In the genomic region with DNA sequence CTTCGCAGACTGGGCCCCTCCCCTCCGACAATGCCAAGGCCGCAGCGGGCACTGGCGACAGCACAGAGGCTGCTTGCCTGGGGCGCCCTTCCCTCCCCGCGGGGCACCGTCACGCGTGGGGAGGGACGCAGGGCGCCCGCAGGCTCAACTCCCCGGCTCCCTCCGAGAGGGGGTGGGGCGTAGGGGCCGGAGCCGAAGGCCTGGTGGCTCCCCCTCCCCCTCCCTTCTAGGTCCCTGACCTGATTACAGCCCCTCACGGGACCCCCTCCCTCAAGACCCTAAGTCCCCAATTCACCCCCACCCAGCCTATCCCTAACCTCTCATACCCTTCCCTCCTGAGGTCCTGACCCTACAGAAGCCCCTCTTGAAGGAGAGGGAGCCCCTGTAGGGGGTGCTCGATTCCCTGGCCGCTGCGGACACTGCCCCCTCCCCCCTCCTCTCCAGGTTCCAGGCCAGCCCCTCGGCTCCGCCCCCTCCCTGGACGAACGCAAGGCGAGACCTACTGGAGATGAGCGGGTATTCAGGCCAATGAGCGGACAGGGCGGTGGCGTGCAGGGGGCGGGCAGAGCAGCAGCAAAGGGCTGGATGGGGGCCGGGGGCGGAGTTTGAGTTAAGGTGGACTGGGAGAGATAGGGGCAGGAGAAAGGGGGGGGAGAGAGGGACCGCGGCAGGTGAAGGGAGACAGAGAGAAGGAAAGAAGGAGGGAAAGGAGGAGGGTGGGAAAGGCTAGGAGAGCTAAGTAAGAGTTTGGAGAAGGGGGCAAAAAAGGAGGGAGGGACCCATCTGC, we compare ENCODE assay signal across 8 cellular contexts. TPM values are rescaled to one million over a fixed set of nuclear protein-coding genes. Genes with fewer than 3 reads are reported as not detected.
DNase-seq lines count a peak whose midpoint lies in the region; ATAC-seq and TF ChIP-seq lines count a peak whose summit lies in the region.

No MANE protein-coding gene starts in this region.

- H3K27me3 Mint-ChIP-seq in GM23338 (ENCODE audit: insufficient read depth, low read depth, poor library complexity) (peaks cover 21% of the 10 kb centered on the region), nephron (ENCODE audit: low read depth) (no peaks in the 10 kb centered on the region)

- TF ChIP-seq POLR2A in Raji (IDR thresholded peaks at IDR 0.05; ENCODE audit: insufficient read depth, low read depth, low read length) = peak; percentile 12; the same call in 1 of the 2 replicates

- peak overlapping the region; percentile 83 for H3K27ac Mint-ChIP-seq in GM23338
- H3K27ac Mint-ChIP-seq in nephron = peak overlapping the region; percentile 75 to 98 (median 83)

- no peaks in the 10 kb centered on the region for H3K9me3 Mint-ChIP-seq in GM23338
- no peaks in the 10 kb centered on the region for H3K9me3 Mint-ChIP-seq in nephron

- no peaks in the 10 kb centered on the region; the same call in 1 of the 2 replicates for H4K20me1 ChIP-seq in GM23338 (replicated peaks; ENCODE audit: insufficient read depth)

- H3K4me2 ChIP-seq in GM23338 = peak overlapping the region; percentile 90

- H3K9me2 ChIP-seq in GM23338 (ENCODE audit: insufficient read depth) = no peaks in the 10 kb centered on the region

- H3K4me1 Mint-ChIP-seq in GM23338 (peaks cover 40% of the 10 kb centered on the region), nephron (peaks cover 28% of the 10 kb centered on the region)

- no peaks in the 10 kb centered on the region for H3K36me3 ChIP-seq in GM23338 (ENCODE audit: insufficient read depth)

- H3F3A ChIP-seq in GM23338 (replicated peaks; ENCODE audit: low read depth) = peaks cover 16% of the 10 kb centered on the region

- H3K27me3 ChIP-seq in GM23338 (ENCODE audit: insufficient read depth) = no peaks in the 10 kb centered on the region

- H3K4me1 ChIP-seq in GM23338 (ENCODE audit: insufficient read depth) = peaks cover 18% of the 10 kb centered on the region

- H2AFZ ChIP-seq in GM23338 = no peak overlapping the region

- peak overlapping the region; percentile 95 for H3K27ac ChIP-seq in GM23338 (ENCODE audit: low read depth)

- DNase-seq in DMS79 treated with DMSO at 0.1 percent for 48 hours (lab: John Stamatoyannopoulos, UW) (peak; percentile 97), GM23338 (ENCODE audit: low spot score) (peak; percentile 100), M059J (ENCODE audit: low read depth) (peak; percentile 99), fibroblast of the aortic adventitia (ENCODE audit: low read depth) (peak; percentile 98)
- peak; percentile 97 for DNase-seq in activated effector memory CD4-positive, alpha-beta T cell treated with Interleukin-2 at 50 U/mL for 16 hours
- peak; percentile 100 for DNase-seq in stimulated activated naive CD4-positive, alpha-beta T cell treated with Interleukin-2 at 50 U/mL for 16 hours (lab: John Stamatoyannopoulos, UW)

- peaks cover 4% of the 10 kb centered on the region; the same call in 1 of the 3 replicates for H3K36me3 Mint-ChIP-seq in GM23338 (ENCODE audit: low read depth)
- no peaks in the 10 kb centered on the region for H3K36me3 Mint-ChIP-seq in nephron (ENCODE audit: low read depth)

- TF ChIP-seq CTCF in GM23338 (conservative IDR thresholded peaks at IDR 0.05; ENCODE audit: low read depth in 2 of 2) = peak; percentile 50 to 52
- peak; percentile 61 for TF ChIP-seq CTCF in fibroblast of the aortic adventitia (IDR thresholded peaks at IDR 0.05; ENCODE audit: insufficient read depth, low read length)
- TF ChIP-seq CTCF in nephron (IDR thresholded peaks at IDR 0.05; ENCODE audit: unreplicated experiment in 3 of 3) = peak; percentile 21 to 57 (median 24)

- peak; percentile 33 for ATAC-seq in GM23338

- peaks cover 28% of the 10 kb centered on the region for H3K79me2 ChIP-seq in GM23338 (replicated peaks; ENCODE audit: insufficient read depth)

- H3K4me3 Mint-ChIP-seq in GM23338 (peak overlapping the region; percentile 92), nephron (peak overlapping the region; percentile 88 to 93 (median 92))

- peak overlapping the region; percentile 90 for H3K4me3 ChIP-seq in GM23338
- peak overlapping the region; percentile 91 for H3K4me3 ChIP-seq in fibroblast of the aortic adventitia (ENCODE audit: low read depth, low read length)

TF ChIP-seq in GM23338, 12 proteins besides CTCF, POLR2A, EP300 and RAD21 (continues in another document):
- TF ChIP-seq NANOG (IDR thresholded peaks at IDR 0.05; ENCODE audit: borderline replicate concordance) (no peak), JUNB (IDR thresholded peaks at IDR 0.05; ENCODE audit: unreplicated experiment) (no peak)

RNA-seq across cellular contexts. Expression of a gene that starts 0.7 kb away (rescaled TPM):
- total RNA-seq in GM23338 (2014; rRNA removed; shearing (Covaris generic)) = 19.3 and 32.6 TPM in 2 replicates
- 3.6 TPM in 2 replicates for polyA plus RNA-seq in GM23338 (2016; fragmentation: Nextera tagmentation; extraction: Ambion mirVana)
- 20.7 and 37.5 TPM in 2 replicates for total RNA-seq in M059J (2014; rRNA removed; shearing (Covaris generic))
- 14.0 and 15.4 TPM in 2 replicates for total RNA-seq in fibroblast of the aortic adventitia (ENCODE audit: low replicate concordance)

RNA-seq across cellular contexts. Expression of a gene that starts 8.5 kb away (rescaled TPM):
- 1.5 and 1.6 TPM in 2 replicates for total RNA-seq in GM23338 (2014; rRNA removed; shearing (Covaris generic))
- polyA plus RNA-seq in GM23338 (2016; fragmentation: Nextera tagmentation; extraction: Ambion mirVana) = not detected in 2 replicates
- total RNA-seq in M059J (2014; rRNA removed; shearing (Covaris generic)) = not detected in 2 replicates
- not detected in 2 replicates for total RNA-seq in fibroblast of the aortic adventitia (ENCODE audit: low replicate concordance)

RNA-seq across cellular contexts. Expression of a gene that starts 18.7 kb away (rescaled TPM):
- total RNA-seq in GM23338 (2014; rRNA removed; shearing (Covaris generic)) = 71.4 and 75.0 TPM in 2 replicates
- 72.8 and 74.5 TPM in 2 replicates for polyA plus RNA-seq in GM23338 (2016; fragmentation: Nextera tagmentation; extraction: Ambion mirVana)
- 32.2 and 44.4 TPM in 2 replicates for total RNA-seq in M059J (2014; rRNA removed; shearing (Covaris generic))
- total RNA-seq in fibroblast of the aortic adventitia (ENCODE audit: low replicate concordance) = 5.2 and 17.7 TPM in 2 replicates

RNA-seq across cellular contexts. Expression of a gene that starts 27.4 kb away (rescaled TPM):
- 296 and 392 TPM in 2 replicates for total RNA-seq in GM23338 (2014; rRNA removed; shearing (Covaris generic))
- 562 and 617 TPM in 2 replicates for polyA plus RNA-seq in GM23338 (2016; fragmentation: Nextera tagmentation; extraction: Ambion mirVana)
- total RNA-seq in M059J (2014; rRNA removed; shearing (Covaris generic)) = 338 TPM in 2 replicates
- total RNA-seq in fibroblast of the aortic adventitia (ENCODE audit: low replicate concordance) = 24.0 and 80.7 TPM in 2 replicates

RNA-seq across cellular contexts. Expression of a gene that starts 31.3 kb away (rescaled TPM):
- total RNA-seq in GM23338 (2014; rRNA removed; shearing (Covaris generic)) = 196 and 211 TPM in 2 replicates
- polyA plus RNA-seq in GM23338 (2016; fragmentation: Nextera tagmentation; extraction: Ambion mirVana) = 108 and 117 TPM in 2 replicates
- total RNA-seq in M059J (2014; rRNA removed; shearing (Covaris generic)) = 64.4 and 84.5 TPM in 2 replicates
- total RNA-seq in fibroblast of the aortic adventitia (ENCODE audit: low replicate concordance) = 111 and 167 TPM in 2 replicates

Comparison
In these comparisons a context has a peak if more than half of its experiments do, and no peak if none do; other contexts are left out.
1. Peak in every context shown above with its lines: DNase-seq, ATAC-seq, H3K4me3 ChIP-seq and H3K27ac ChIP-seq.